ENCODE assay signal across 26 cellular contexts in genomic region chr14:101184562-101184961, GRCh38.
"Had no signal": no experiment of that assay in that cellular context is flagged by ENCODE, and none has a peak within 500 bp of the region (broad histone marks: within the 10 kb centered on the region; RNA-seq: fewer than 3 reads in every experiment).

No MANE protein-coding gene starts in this region.

- H3K27ac Mint-ChIP-seq: effector memory CD8-positive, alpha-beta T cell; memory B cell; naive thymus-derived CD4-positive, alpha-beta T cell; nephron progenitor cell; stimulated activated effector memory CD8-positive, alpha-beta T cell treated with anti-CD3 and anti-CD28 coated beads, Interleukin-12 subunit alpha, Interleukin-12 subunit beta, amount 100 ng/mL, for 72 hours; type B pancreatic cell had no signal

- H3K27me3 ChIP-seq: neutrophil, thyroid gland had no signal

- H3K4me3 ChIP-seq: coronary artery, esophagus squamous epithelium, lung, prostate gland, sigmoid colon, stomach, thyroid gland had no signal

- H3K36me3 ChIP-seq: esophagus squamous epithelium, neutrophil, prostate gland, sigmoid colon, stomach, thyroid gland had no signal

- H3K9me3 ChIP-seq: neutrophil, prostate gland, thyroid gland had no signal

- H3K4me1 Mint-ChIP-seq: immature natural killer cell; memory B cell; stimulated activated effector memory CD8-positive, alpha-beta T cell treated with anti-CD3 and anti-CD28 coated beads, Interleukin-12 subunit alpha, Interleukin-12 subunit beta, amount 100 ng/mL, for 72 hours had no signal

- DNase-seq: dermis blood vessel endothelial cell; effector memory CD8-positive, alpha-beta T cell; erythroblast; esophagus squamous epithelium; foreskin melanocyte; glutamatergic neuron; hypothalamus; immature natural killer cell; midbrain; naive thymus-derived CD4-positive, alpha-beta T cell; nephron progenitor cell; right cardiac atrium; sigmoid colon; stimulated activated CD4-positive, alpha-beta T cell treated with anti-CD3 and anti-CD28 coated beads, Interleukin-2, amount 100 ng/mL, for 24 hours; stimulated activated CD4-positive, alpha-beta T cell treated with anti-CD3 and anti-CD28 coated beads, Interleukin-4, amount 100 ng/mL, for 24 hours; stimulated activated naive CD4-positive, alpha-beta T cell treated with Interleukin-2 at 50 U/mL for 16 hours; thyroid gland had no signal

- H3K9me3 Mint-ChIP-seq: immature natural killer cell; stimulated activated effector memory CD8-positive, alpha-beta T cell treated with anti-CD3 and anti-CD28 coated beads, Interleukin-12 subunit alpha, Interleukin-12 subunit beta, amount 100 ng/mL, for 72 hours; type B pancreatic cell had no signal

- H3K4me1 ChIP-seq: esophagus squamous epithelium, prostate gland, sigmoid colon, stomach, thyroid gland had no signal

- H3K4me3 Mint-ChIP-seq: effector memory CD8-positive, alpha-beta T cell; immature natural killer cell; memory B cell; naive thymus-derived CD4-positive, alpha-beta T cell; nephron progenitor cell; stimulated activated effector memory CD8-positive, alpha-beta T cell treated with anti-CD3 and anti-CD28 coated beads, Interleukin-12 subunit alpha, Interleukin-12 subunit beta, amount 100 ng/mL, for 72 hours; type B pancreatic cell had no signal

- H3K27ac ChIP-seq: coronary artery, esophagus squamous epithelium, neutrophil, prostate gland, sigmoid colon, stomach, thyroid gland had no signal

- H3K36me3 Mint-ChIP-seq: immature natural killer cell; memory B cell; naive thymus-derived CD4-positive, alpha-beta T cell; stimulated activated effector memory CD8-positive, alpha-beta T cell treated with anti-CD3 and anti-CD28 coated beads, Interleukin-12 subunit alpha, Interleukin-12 subunit beta, amount 100 ng/mL, for 72 hours; type B pancreatic cell had no signal

- ATAC-seq: effector memory CD8-positive, alpha-beta T cell; left lobe of liver; naive thymus-derived CD4-positive, alpha-beta T cell; stimulated activated effector memory CD8-positive, alpha-beta T cell treated with anti-CD3 and anti-CD28 coated beads, Interleukin-12 subunit alpha, Interleukin-12 subunit beta, amount 100 ng/mL, for 72 hours had no signal
